In genomic region chr10:52740913-52741675, GRCh38 we compare ENCODE assay signal across 8 cellular contexts. TPM values are rescaled to one million over a fixed set of nuclear protein-coding genes. Genes with fewer than 3 reads are reported as not detected.
A peak's percentile ranks its signal among the peaks of the same experiment; 100 is the strongest.
DNase-seq lines count a peak whose midpoint lies in the region; ATAC-seq and FAIRE-seq lines count a peak whose summit lies in the region.

No MANE protein-coding gene starts in this region.

- H3K9ac ChIP-seq in BLaER1 (no peak overlapping the region), mesendoderm (ENCODE audit: low read length) (no peak overlapping the region)

- H3K18ac ChIP-seq in mesendoderm (ENCODE audit: low read length), result no peak overlapping the region

- H3K4me2 ChIP-seq in BLaER1 (peak overlapping the region; percentile 23; the same call in 1 of the 2 replicates), mesendoderm (ENCODE audit: low read length) (no peak overlapping the region)

- H3K27me3 ChIP-seq in BLaER1 (no peaks in the 10 kb centered on the region), SJCRH30 (0 out of 2 replicates have a peak, but pooled peaks cover 2% of the 10 kb centered on the region), mesendoderm (ENCODE audit: insufficient read depth, low read length, poor library complexity) (no peaks in the 10 kb centered on the region)

- no peak overlapping the region for H4K5ac ChIP-seq in mesendoderm (ENCODE audit: low read length)

- H2BK15ac ChIP-seq in mesendoderm (replicated peaks; ENCODE audit: low read depth), result no peak overlapping the region

- no peak for FAIRE-seq in urothelium cell line (lab: Jason Lieb, UNC)

- H3K56ac ChIP-seq in mesendoderm (ENCODE audit: low read length), result no peak overlapping the region

- H2AK5ac ChIP-seq in mesendoderm (ENCODE audit: low read length), result no peak overlapping the region

- ATAC-seq in GM18517 (IDR thresholded peaks at IDR 0.05; ENCODE audit: unreplicated experiment) (peak; percentile 75), HG03159 (IDR thresholded peaks at IDR 0.05; ENCODE audit: unreplicated experiment) (peak; percentile 66)

- peak; percentile 25 to 69 for DNase-seq in SJCRH30
- peak; percentile 61 for DNase-seq in dermis blood vessel endothelial cell
- DNase-seq in mesendoderm, result peak; percentile 82
- DNase-seq in urothelium cell line (ENCODE audit: low spot score), result peak; percentile 60
- no peak for DNase-seq in NCI-H1436 treated with DMSO at 0.1 percent for 48 hours (lab: John Stamatoyannopoulos, UW)

- no peak overlapping the region for H3K23ac ChIP-seq in mesendoderm (ENCODE audit: low read length)

- H3K79me1 ChIP-seq in mesendoderm (ENCODE audit: low read length), result no peaks in the 10 kb centered on the region

- H2BK120ac ChIP-seq in mesendoderm (ENCODE audit: low read depth, low read length), result no peak overlapping the region

- H3K27ac ChIP-seq in BLaER1 (no peak overlapping the region), SJCRH30 (no peak overlapping the region), mesendoderm (ENCODE audit: low read depth, low read length) (no peak overlapping the region)

- H3K4me3 ChIP-seq in BLaER1 (no peak overlapping the region), SJCRH30 (no peak overlapping the region), mesendoderm (ENCODE audit: low read length) (no peak overlapping the region)

- H3K4me1 ChIP-seq in BLaER1 (peaks cover 23% of the 10 kb centered on the region), SJCRH30 (no peaks in the 10 kb centered on the region), mesendoderm (ENCODE audit: control insufficient read depth, low read depth, low read length) (no peaks in the 10 kb centered on the region)

- no peaks in the 10 kb centered on the region for H4K20me1 ChIP-seq in BLaER1

- no peak overlapping the region for H3K4ac ChIP-seq in mesendoderm (ENCODE audit: low read depth, low read length)

- H3K36me3 ChIP-seq in BLaER1 (no peaks in the 10 kb centered on the region), SJCRH30 (no peaks in the 10 kb centered on the region), mesendoderm (ENCODE audit: control insufficient read depth, insufficient read depth, low read length) (no peaks in the 10 kb centered on the region)

- H3K9me3 ChIP-seq in BLaER1 (no peaks in the 10 kb centered on the region), SJCRH30 (replicated peaks) (no peaks in the 10 kb centered on the region)

- H3K79me2 ChIP-seq in mesendoderm (ENCODE audit: control insufficient read depth, insufficient read depth, low read length), result no peaks in the 10 kb centered on the region

- no CpG with 5 or more reads among the region's 5 CpGs for WGBS in mesendoderm (ENCODE audit: extremely low coverage, insufficient coverage, low lambda C conversion rate)

- no peak overlapping the region for H2BK5ac ChIP-seq in mesendoderm (ENCODE audit: low read length)

- H4K8ac ChIP-seq in mesendoderm (ENCODE audit: low read depth, low read length), result no peak overlapping the region

RNA-seq across cellular contexts. Expression of gene MBL2, which starts 31.5 kb away (rescaled TPM):
- total RNA-seq in SJCRH30 (2014; rRNA removed; shearing (Covaris generic)), result not detected in 2 replicates
- not detected in 2 replicates for total RNA-seq in dermis blood vessel endothelial cell
- not detected for polyA plus RNA-seq in mesendoderm (2013, experiment 1 of 2)
- polyA plus RNA-seq in mesendoderm (2013, experiment 2 of 2), result not detected
